In the genomic region with DNA sequence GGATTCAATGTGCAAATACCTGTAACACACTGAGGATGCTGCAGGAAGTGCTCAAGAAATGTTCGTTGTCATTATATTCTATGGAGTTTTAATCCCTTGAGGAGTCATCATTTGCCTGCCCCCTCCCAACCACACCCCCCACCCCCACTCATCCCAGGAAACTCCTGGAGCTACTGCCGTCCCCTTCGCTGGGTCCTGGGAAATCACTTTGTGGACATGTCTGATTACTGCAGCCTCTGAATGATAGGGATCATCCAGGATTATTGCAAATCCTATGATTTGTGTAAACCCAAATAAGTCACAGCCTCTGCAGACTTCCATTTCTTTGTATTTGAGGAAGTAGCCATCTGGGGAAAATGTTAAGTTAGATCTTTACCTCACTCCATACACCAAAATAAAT, we compare ENCODE assay signal across 26 cellular contexts.
"Had no signal": no experiment of that assay in that cellular context is flagged by ENCODE, and none has a peak within 500 bp of the region (broad histone marks: within the 10 kb centered on the region; RNA-seq: fewer than 3 reads in every experiment).

No MANE protein-coding gene starts in this region.

- H3K4me3 Mint-ChIP-seq: dendritic cell treated with granulocyte-macrophage colony-stimulating factor and Interleukin-4, amounts not matched to agents 40 ng/mL and 50 ng/mL, for 4 days; mesothelial cell of epicardium; naive B cell had no signal

- H3K4me1 ChIP-seq: colonic mucosa, esophagus squamous epithelium, gastrocnemius medialis, heart right ventricle, left lung, lower lobe of right lung had no signal

- H3K9me3 Mint-ChIP-seq: dendritic cell treated with granulocyte-macrophage colony-stimulating factor and Interleukin-4, amounts not matched to agents 40 ng/mL and 50 ng/mL, for 4 days; mesothelial cell of epicardium; naive B cell had no signal

- H3K27me3 ChIP-seq: colonic mucosa had no signal

- FAIRE-seq: endometrium, islet of Langerhans, keratinocyte had no signal

- ATAC-seq: esophagus mucosa, gastrocnemius medialis, heart right ventricle, left cardiac atrium, left lung, left ventricle myocardium superior, lower lobe of right lung, mucosa of descending colon had no signal

- H3K9me3 ChIP-seq: colonic mucosa, esophagus squamous epithelium, gastrocnemius medialis, heart right ventricle, left lung, lower lobe of right lung, mucosa of descending colon had no signal

- H3K36me3 Mint-ChIP-seq: mesothelial cell of epicardium, naive B cell had no signal

- H3K36me3 ChIP-seq: colonic mucosa, esophagus squamous epithelium, gastrocnemius medialis, heart right ventricle, left lung, lower lobe of right lung had no signal

- H3K27ac Mint-ChIP-seq: dendritic cell treated with granulocyte-macrophage colony-stimulating factor and Interleukin-4, amounts not matched to agents 40 ng/mL and 50 ng/mL, for 4 days; mesothelial cell of epicardium; naive B cell had no signal

- H3K4me3 ChIP-seq: colonic mucosa, esophagus squamous epithelium, gastrocnemius medialis, heart right ventricle, left lung, lower lobe of right lung, mucosa of descending colon had no signal

- DNase-seq: colonic mucosa; cortex of kidney; effector CD4-positive, alpha-beta T cell; effector memory CD4-positive, alpha-beta T cell; erythroblast; esophagus squamous epithelium; foreskin fibroblast; foreskin melanocyte; gastrocnemius medialis; glutamatergic neuron; heart right ventricle; hippocampal formation; left cardiac atrium; left lung; left ventricle myocardium superior; lower lobe of right lung; mesenchymal stem cell; mucosa of descending colon; naive B cell had no signal

- H3K27ac ChIP-seq: colonic mucosa, epithelial cell of prostate, esophagus squamous epithelium, gastrocnemius medialis, heart right ventricle, left lung, lower lobe of right lung had no signal

- H3K4me1 Mint-ChIP-seq: naive B cell had no signal
